ENCODE assay signal across 34 cellular contexts in genomic region chr2:239973392-239973791, GRCh38. TPM values are rescaled to one million over a fixed set of nuclear protein-coding genes. Genes with fewer than 3 reads are reported as not detected.
"Had no signal": no experiment of that assay in that cellular context is flagged by ENCODE, and none has a peak within 500 bp of the region (broad histone marks: within the 10 kb centered on the region; RNA-seq: fewer than 3 reads in every experiment).

No MANE protein-coding gene starts in this region.

- H3K27me3 ChIP-seq: colonic mucosa, dorsolateral prefrontal cortex, heart left ventricle, sigmoid colon, tibial nerve had no signal

- H3K4me1 ChIP-seq: colonic mucosa, tibial nerve had no signal

- ATAC-seq: left colon; natural killer cell; stimulated activated memory B cell treated with anti-CD40 and anti-IgM and Interleukin-4, amounts not matched to agents 10 μg/mL and 1 μg/mL and 100 μg/mL, for 72 hours; stimulated activated naive CD8-positive, alpha-beta T cell treated with anti-CD3 and anti-CD28 coated beads, Interleukin-15, amount 100 ng/mL, for 72 hours had no signal

- H3K4me3 ChIP-seq: colonic mucosa, dorsolateral prefrontal cortex, heart left ventricle, sigmoid colon, tibial nerve had no signal

- DNase-seq: activated CD4-positive, alpha-beta T cell treated with anti-CD3 and anti-CD28 coated beads for 48 hours; activated CD4-positive, alpha-beta T cell treated with anti-CD3 and anti-CD28 coated beads, Interleukin-2, amount 50 U/mL, for 48 hours; activated CD8-positive, alpha-beta memory T cell treated with anti-CD3 and anti-CD28 coated beads for 24 hours; activated effector memory CD4-positive, alpha-beta T cell treated with Interleukin-2 at 50 U/mL for 16 hours; activated naive CD4-positive, alpha-beta T cell treated with Interleukin-2 at 50 U/mL for 16 hours; cerebellar nuclear complex; colonic mucosa; dorsolateral prefrontal cortex; effector memory CD4-positive, alpha-beta T cell; foreskin fibroblast; hypothalamus; immature natural killer cell; kidney; left colon; natural killer cell; sigmoid colon; small intestine; stimulated activated CD4-positive, alpha-beta T cell treated with anti-CD3 and anti-CD28 coated beads, Interleukin-4, amount 100 ng/mL, for 4 hours; stimulated activated CD8-positive, alpha-beta memory T cell treated with anti-CD3 and anti-CD28 coated beads, Interleukin-4, amount 100 ng/mL, for 48 hours; stimulated activated naive CD8-positive, alpha-beta T cell treated with anti-CD3 and anti-CD28 coated beads, Interleukin-15, amount 100 ng/mL, for 72 hours; substantia nigra; T-helper 1 cell had no signal

- H3K27ac ChIP-seq: colonic mucosa, heart left ventricle, sigmoid colon, tibial nerve had no signal

RNA-seq across cellular contexts. Expression of gene OR6B2, which starts 56.8 kb away (rescaled TPM):
- total RNA-seq: colonic mucosa, dorsolateral prefrontal cortex, endothelial cell of umbilical vein, fibroblast of lung, heart left ventricle, kidney, left colon, lower leg skin, natural killer cell, omental fat pad, posterior vena cava, renal cortical epithelial cell, sigmoid colon, urinary bladder had no signal
- polyA plus RNA-seq: adipose tissue, endothelial cell of umbilical vein, esophagus, fibroblast of lung, heart left ventricle, immature natural killer cell, sigmoid colon, small intestine, urinary bladder had no signal
